ENCODE assay signal across 11 cellular contexts in genomic region chr7:76156992-76157685, GRCh38. TPM values are rescaled to one million over a fixed set of nuclear protein-coding genes. Genes with fewer than 3 reads are reported as not detected.
DNase-seq lines count a peak whose midpoint lies in the region; ATAC-seq and TF ChIP-seq lines count a peak whose summit lies in the region.
"Not testable (repeated sequence)": the region's sequence is repeated elsewhere in the genome, so short reads cannot be mapped to it uniquely, and the experiment has no call there.
"Had no signal": no experiment of that assay in that cellular context is flagged by ENCODE, and none has a peak within 500 bp of the region (broad histone marks: within the 10 kb centered on the region; RNA-seq: fewer than 3 reads in every experiment).

No MANE protein-coding gene starts in this region.

- H3K9me3 Mint-ChIP-seq in GM23338, natural killer cell: not testable (repeated sequence)

- not testable (repeated sequence) for H3K79me2 ChIP-seq in GM23338 (replicated peaks; ENCODE audit: insufficient read depth); mammary epithelial cell (ENCODE audit: insufficient read depth, low read length)

- not testable (repeated sequence) for H4K20me1 ChIP-seq in GM23338 (replicated peaks; ENCODE audit: insufficient read depth); mammary epithelial cell (ENCODE audit: insufficient read depth, low read length)

- DNase-seq in GM23338 (ENCODE audit: low spot score); natural killer cell; suprapubic skin (ENCODE audit: low spot score in 2 of 2): not testable (repeated sequence)
- DNase-seq in SK-MEL-5 (ENCODE audit: low read depth, low spot score) (peak; percentile 31), mammary epithelial cell (peak; percentile 25), epithelial cell of esophagus (ENCODE audit: low read depth) (peak; percentile 74), foreskin keratinocyte (peak in 1 of 2 donors; percentile 33)

- intact Hi-C loops in mammary epithelial cell (cut with micrococcal nuclease); natural killer cell (cut with micrococcal nuclease): not testable (repeated sequence)

- not testable (repeated sequence) for TF ChIP-seq POLR2A in suprapubic skin (IDR thresholded peaks at IDR 0.05)

- not testable (repeated sequence) for H3K4me2 ChIP-seq in GM23338; mammary epithelial cell (ENCODE audit: insufficient read depth, low read depth, low read length)

- H3K27ac ChIP-seq in GM23338 (ENCODE audit: low read depth); mammary epithelial cell (ENCODE audit: insufficient read depth, low read depth, low read length); foreskin keratinocyte: not testable (repeated sequence)
- H3K27ac ChIP-seq in suprapubic skin: peak overlapping the region; percentile 24

- peaks cover 12% of the 10 kb centered on the region for H3K27me3 Mint-ChIP-seq in GM23338 (ENCODE audit: insufficient read depth, low read depth, poor library complexity)
- not testable (repeated sequence) for H3K27me3 Mint-ChIP-seq in natural killer cell (ENCODE audit: low read depth in 2 of 2)

- not testable (repeated sequence) for H3K27me3 ChIP-seq in GM23338 (ENCODE audit: insufficient read depth); mammary epithelial cell (ENCODE audit: insufficient read depth, low read length); foreskin keratinocyte; suprapubic skin

- not testable (repeated sequence) for H3K4me1 ChIP-seq in GM23338 (ENCODE audit: insufficient read depth); foreskin keratinocyte; suprapubic skin
- H3K4me1 ChIP-seq in mammary epithelial cell (ENCODE audit: insufficient read depth, low read length): peaks cover 16% of the 10 kb centered on the region

- BruUV-seq in mammary epithelial cell (replicated peaks; lab: Mats Ljungman, UMichigan): not testable (repeated sequence)

- H3K4me3 ChIP-seq in GM23338; mammary epithelial cell (replicated peaks in 1 of 3; ENCODE audit: insufficient read depth in 1 of 3, low read depth in 2 of 3, low read length in 3 of 3); epithelial cell of esophagus (ENCODE audit: low read length); suprapubic skin: not testable (repeated sequence)

- peak overlapping the region; percentile 9; the same call in 1 of the 2 replicates for H3K27ac Mint-ChIP-seq in GM23338
- H3K27ac Mint-ChIP-seq in natural killer cell: peak overlapping the region; percentile 5 to 24

- not testable (repeated sequence) for TF ChIP-seq CTCF in GM23338 (conservative IDR thresholded peaks at IDR 0.05; ENCODE audit: low read depth in 2 of 2); mammary epithelial cell (conservative IDR thresholded peaks at IDR 0.05 in 1 of 2, IDR thresholded peaks at IDR 0.05 in 1 of 2; ENCODE audit: extremely low read depth in 1 of 2, insufficient read depth in 1 of 2, low read depth in 1 of 2, low read length in 2 of 2); epithelial cell of esophagus (IDR thresholded peaks at IDR 0.05; ENCODE audit: insufficient read depth, low read depth, low read length, missing control alignments); foreskin keratinocyte (conservative IDR thresholded peaks at IDR 0.05); natural killer cell (IDR thresholded peaks at IDR 0.05); suprapubic skin (IDR thresholded peaks at IDR 0.05)

- in situ Hi-C loops in SK-MEL-5 (cut with HindIII; ENCODE audit: low pct_unique_long_range_greater_than_20kb, low sequenced_read_pairs); mammary epithelial cell (cut with MboI; ENCODE audit: low sequenced_read_pairs in 2 of 2): not testable (repeated sequence)

- not testable (repeated sequence) for H3K4me3 Mint-ChIP-seq in GM23338, natural killer cell

- TF ChIP-seq EP300 in suprapubic skin (IDR thresholded peaks at IDR 0.05): not testable (repeated sequence)

- not testable (repeated sequence) for ATAC-seq in GM23338, natural killer cell
- ATAC-seq in esophagus mucosa (peak; percentile 99), foreskin keratinocyte (peak; percentile 50)

- 58% methylated on average over 2 of the region's 2 CpGs for WGBS in mammary epithelial cell (ENCODE audit: low coverage, missing lambda C conversion rate)
- 68% methylated on average over 2 of the region's 2 CpGs for WGBS in suprapubic skin

- not testable (repeated sequence) for H3K9me3 ChIP-seq in mammary epithelial cell (replicated peaks; ENCODE audit: insufficient read depth, low read length); suprapubic skin

- H3K36me3 Mint-ChIP-seq in GM23338 (ENCODE audit: low read depth); natural killer cell: not testable (repeated sequence)

- H3K9ac ChIP-seq in mammary epithelial cell (ENCODE audit: insufficient read depth, low read length): not testable (repeated sequence)

- H3K4me1 Mint-ChIP-seq in GM23338 (peaks cover 11% of the 10 kb centered on the region; the same call in 2 of the 3 replicates), natural killer cell (peaks cover 19 to 21% of the 10 kb centered on the region in 2 donors)

- not testable (repeated sequence) for H3K9me2 ChIP-seq in GM23338 (ENCODE audit: insufficient read depth)

- dilution Hi-C loops in mammary epithelial cell (cut with HindIII; ENCODE audit: low sequenced_read_pairs): not testable (repeated sequence)

- CTCF ChIA-PET in mammary epithelial cell (lab: Charles Lee; ENCODE audit: low non-redundant PET): not testable (repeated sequence)

- H2AFZ ChIP-seq in GM23338; mammary epithelial cell (ENCODE audit: low read depth, low read length): not testable (repeated sequence)

- not testable (repeated sequence) for H3K36me3 ChIP-seq in GM23338 (ENCODE audit: insufficient read depth); mammary epithelial cell (ENCODE audit: insufficient read depth, low read length); suprapubic skin

- not testable (repeated sequence) for H3F3A ChIP-seq in GM23338 (replicated peaks; ENCODE audit: low read depth)

RNA-seq across cellular contexts. Expression of gene SRRM3, which starts 44.6 kb away (rescaled TPM):
- total RNA-seq in GM23338 (2014; rRNA removed; shearing (Covaris generic)): 9.2 and 13.8 TPM in 2 replicates
- polyA plus RNA-seq in GM23338 (2016; fragmentation: Nextera tagmentation; extraction: Ambion mirVana) (8.2 and 8.6 TPM in 2 replicates), mammary epithelial cell (0.36 TPM), foreskin keratinocyte (0.92 and 1.3 TPM in 2 replicates)
- total RNA-seq in SK-MEL-5 (2014; rRNA removed; shearing (Covaris generic)): 13.1 and 16.4 TPM in 2 replicates
- 38.8 and 44.1 TPM in 2 replicates for polyA plus RNA-seq in SK-MEL-5 (2015; cell fraction: cytosol; rRNA removed)
- 27.2 and 35.6 TPM in 2 replicates for polyA plus RNA-seq in SK-MEL-5 (2015; cell fraction: nucleus; rRNA removed)
- total RNA-seq in mammary epithelial cell (1 to 10 TPM in 1 of 2 donors, under 1 TPM in 1; 0.17 to 1.3 TPM), esophagus mucosa (6.2 TPM), foreskin keratinocyte (0.92 and 1.2 TPM in 2 replicates), natural killer cell (not detected), suprapubic skin (1 to 10 TPM; 5.6 to 8.5 (median 7.7) TPM)
- polyA minus RNA-seq in mammary epithelial cell: 0.98 TPM
- total RNA-seq: CD4-positive, alpha-beta T cell; CD8-positive, alpha-beta memory T cell had no signal
- polyA plus RNA-seq: CD14-positive monocyte; CD8-positive, alpha-beta memory T cell had no signal
